Comparison of ENCODE assay signal across 1 cellular context in the genomic region with DNA sequence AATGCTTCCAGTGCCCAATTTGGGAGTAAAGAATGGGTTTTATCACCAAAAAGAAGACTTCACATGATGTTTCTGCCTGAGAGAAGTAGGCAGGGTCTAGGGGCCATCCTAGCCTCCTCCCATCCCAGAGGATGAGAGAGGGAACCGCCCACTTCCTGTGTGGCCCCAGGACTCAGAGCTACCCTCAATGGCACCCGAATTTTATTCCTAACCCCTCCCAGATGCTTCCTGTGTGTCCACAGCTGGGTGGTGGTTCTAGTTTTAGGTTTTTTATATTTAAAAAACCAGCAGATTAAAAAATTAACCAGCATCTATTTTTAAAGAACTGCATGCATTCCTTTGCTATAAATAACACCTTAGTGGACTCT.
TF ChIP-seq lines count a peak whose summit lies in the region.

No MANE protein-coding gene starts in this region.

TF ChIP-seq in H1, 55 proteins besides CTCF, POLR2A, EP300 and RAD21 (continued from another document):
- TF ChIP-seq HDAC6 (IDR thresholded peaks at IDR 0.05; ENCODE audit: low read depth, low read length): no peak
- no peak for TF ChIP-seq JUN (IDR thresholded peaks at IDR 0.05; ENCODE audit: low read depth, low read length)
- TF ChIP-seq RXRA (IDR thresholded peaks at IDR 0.05; ENCODE audit: insufficient read depth, low read depth, low read length): no peak
- TF ChIP-seq, protein P1, sequence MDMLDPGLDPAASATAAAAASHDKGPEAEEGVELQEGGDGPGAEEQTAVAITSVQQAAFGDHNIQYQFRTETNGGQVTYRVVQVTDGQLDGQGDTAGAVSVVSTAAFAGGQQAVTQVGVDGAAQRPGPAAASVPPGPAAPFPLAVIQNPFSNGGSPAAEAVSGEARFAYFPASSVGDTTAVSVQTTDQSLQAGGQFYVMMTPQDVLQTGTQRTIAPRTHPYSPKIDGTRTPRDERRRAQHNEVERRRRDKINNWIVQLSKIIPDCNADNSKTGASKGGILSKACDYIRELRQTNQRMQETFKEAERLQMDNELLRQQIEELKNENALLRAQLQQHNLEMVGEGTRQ (IDR thresholded peaks at IDR 0.05; ENCODE audit: low read length): no peak
- TF ChIP-seq SAP30 (IDR thresholded peaks at IDR 0.05; ENCODE audit: insufficient read depth, insufficient replicate concordance, low read length): no peak
- TF ChIP-seq POU5F1 (IDR thresholded peaks at IDR 0.05; ENCODE audit: low read depth, low read length): no peak
- no peak for TF ChIP-seq SRF (IDR thresholded peaks at IDR 0.05; ENCODE audit: low read depth, low read length)
- no peak for TF ChIP-seq ATF2 (IDR thresholded peaks at IDR 0.05; ENCODE audit: low read length)
- TF ChIP-seq ASH2L (IDR thresholded peaks at IDR 0.05; ENCODE audit: low read length): no peak
- no peak for TF ChIP-seq KDM4A (IDR thresholded peaks at IDR 0.05; ENCODE audit: low read depth, low read length, severe bottlenecking)
- TF ChIP-seq SIRT6 (IDR thresholded peaks at IDR 0.05; ENCODE audit: low read length): no peak
- no peak for TF ChIP-seq FOSL1 (IDR thresholded peaks at IDR 0.05; ENCODE audit: insufficient read depth, low read depth, low read length)
- no peak for TF ChIP-seq CREB1 (IDR thresholded peaks at IDR 0.05)
